ENCODE assay signal across 1 cellular context in the genomic region with DNA sequence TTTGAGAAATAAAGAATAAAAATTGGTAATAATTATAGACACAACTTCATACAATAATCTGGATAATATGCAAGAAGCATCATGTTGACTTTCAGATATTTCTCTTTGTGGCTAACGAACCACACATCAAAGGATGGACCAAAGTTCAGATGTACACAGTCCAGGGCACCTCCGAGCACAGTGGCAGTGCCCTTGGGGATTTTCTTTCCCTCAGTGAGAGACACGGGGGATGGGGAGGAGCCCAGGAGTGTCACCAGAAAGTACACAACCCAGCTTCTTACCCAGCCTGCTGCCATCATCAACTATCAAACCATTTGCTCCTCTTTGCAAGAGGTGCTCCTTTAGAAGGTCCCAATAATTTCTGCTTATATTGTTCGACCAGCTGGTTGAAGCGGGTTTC.
A peak's percentile ranks its signal among the peaks of the same experiment; 100 is the strongest.
TF ChIP-seq lines count a peak whose summit lies in the region.

No MANE protein-coding gene starts in this region.

TF ChIP-seq in HepG2, 621 proteins besides CTCF, POLR2A, EP300 and RAD21 (continued from another document and continues in another):
- peak; percentile 70; the same call in 1 of the 2 replicates for TF ChIP-seq FOXJ3 (CRISPR knock-in tag; IDR thresholded peaks at IDR 0.05; ENCODE audit: borderline replicate concordance)
- TF ChIP-seq DMAP1 (CRISPR knock-in tag; IDR thresholded peaks at IDR 0.05): no peak
- no peak for TF ChIP-seq U2AF2 (IDR thresholded peaks at IDR 0.05; ENCODE audit: low read depth, low read length)
- TF ChIP-seq ZFP36L2 (CRISPR knock-in tag; IDR thresholded peaks at IDR 0.05): no peak
- TF ChIP-seq MED1 (CRISPR knock-in tag; IDR thresholded peaks at IDR 0.05): peak; percentile 73
- peak; percentile 60 for TF ChIP-seq TEAD3 (CRISPR knock-in tag; optimal IDR thresholded peaks at IDR 0.05; ENCODE audit: borderline replicate concordance)
- peak; percentile 86 for TF ChIP-seq FOXO1 (CRISPR knock-in tag; IDR thresholded peaks at IDR 0.05)
- no peak for TF ChIP-seq ZSCAN12 (CRISPR knock-in tag; IDR thresholded peaks at IDR 0.05)
- TF ChIP-seq SP1 (IDR thresholded peaks at IDR 0.05): no peak
- no peak for TF ChIP-seq SP1 (CRISPR knock-in tag; IDR thresholded peaks at IDR 0.05)
- TF ChIP-seq ZNF552 (CRISPR knock-in tag; IDR thresholded peaks at IDR 0.05; ENCODE audit: borderline replicate concordance): no peak
- TF ChIP-seq ADNP (CRISPR knock-in tag; IDR thresholded peaks at IDR 0.05): no peak
- TF ChIP-seq, protein P1, sequence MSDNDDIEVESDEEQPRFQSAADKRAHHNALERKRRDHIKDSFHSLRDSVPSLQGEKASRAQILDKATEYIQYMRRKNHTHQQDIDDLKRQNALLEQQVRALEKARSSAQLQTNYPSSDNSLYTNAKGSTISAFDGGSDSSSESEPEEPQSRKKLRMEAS (IDR thresholded peaks at IDR 0.05): peak; percentile 36; the same call in 1 of the 2 replicates
- peak; percentile 91 for TF ChIP-seq FOXA3 (CRISPR knock-in tag; IDR thresholded peaks at IDR 0.05)
- no peak for TF ChIP-seq ZSCAN21 (CRISPR knock-in tag; IDR thresholded peaks at IDR 0.05; ENCODE audit: borderline replicate concordance)
- no peak for TF ChIP-seq PRMT3 (CRISPR knock-in tag; IDR thresholded peaks at IDR 0.05; ENCODE audit: borderline replicate concordance, low read depth)
- TF ChIP-seq, protein P2, sequence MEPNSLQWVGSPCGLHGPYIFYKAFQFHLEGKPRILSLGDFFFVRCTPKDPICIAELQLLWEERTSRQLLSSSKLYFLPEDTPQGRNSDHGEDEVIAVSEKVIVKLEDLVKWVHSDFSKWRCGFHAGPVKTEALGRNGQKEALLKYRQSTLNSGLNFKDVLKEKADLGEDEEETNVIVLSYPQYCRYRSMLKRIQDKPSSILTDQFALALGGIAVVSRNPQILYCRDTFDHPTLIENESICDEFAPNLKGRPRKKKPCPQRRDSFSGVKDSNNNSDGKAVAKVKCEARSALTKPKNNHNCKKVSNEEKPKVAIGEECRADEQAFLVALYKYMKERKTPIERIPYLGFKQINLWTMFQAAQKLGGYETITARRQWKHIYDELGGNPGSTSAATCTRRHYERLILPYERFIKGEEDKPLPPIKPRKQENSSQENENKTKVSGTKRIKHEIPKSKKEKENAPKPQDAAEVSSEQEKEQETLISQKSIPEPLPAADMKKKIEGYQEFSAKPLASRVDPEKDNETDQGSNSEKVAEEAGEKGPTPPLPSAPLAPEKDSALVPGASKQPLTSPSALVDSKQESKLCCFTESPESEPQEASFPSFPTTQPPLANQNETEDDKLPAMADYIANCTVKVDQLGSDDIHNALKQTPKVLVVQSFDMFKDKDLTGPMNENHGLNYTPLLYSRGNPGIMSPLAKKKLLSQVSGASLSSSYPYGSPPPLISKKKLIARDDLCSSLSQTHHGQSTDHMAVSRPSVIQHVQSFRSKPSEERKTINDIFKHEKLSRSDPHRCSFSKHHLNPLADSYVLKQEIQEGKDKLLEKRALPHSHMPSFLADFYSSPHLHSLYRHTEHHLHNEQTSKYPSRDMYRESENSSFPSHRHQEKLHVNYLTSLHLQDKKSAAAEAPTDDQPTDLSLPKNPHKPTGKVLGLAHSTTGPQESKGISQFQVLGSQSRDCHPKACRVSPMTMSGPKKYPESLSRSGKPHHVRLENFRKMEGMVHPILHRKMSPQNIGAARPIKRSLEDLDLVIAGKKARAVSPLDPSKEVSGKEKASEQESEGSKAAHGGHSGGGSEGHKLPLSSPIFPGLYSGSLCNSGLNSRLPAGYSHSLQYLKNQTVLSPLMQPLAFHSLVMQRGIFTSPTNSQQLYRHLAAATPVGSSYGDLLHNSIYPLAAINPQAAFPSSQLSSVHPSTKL (CRISPR knock-in tag; IDR thresholded peaks at IDR 0.05): peak; percentile 97
- TF ChIP-seq SIX4 (CRISPR knock-in tag; IDR thresholded peaks at IDR 0.05): 0 out of 2 replicates have a peak, but pooled peaks have one; percentile 27
- no peak for TF ChIP-seq SRSF9 (IDR thresholded peaks at IDR 0.05; ENCODE audit: borderline replicate concordance, insufficient read depth, low read depth, low read length, poor library complexity, severe bottlenecking)
- 0 out of 2 replicates have a peak, but pooled peaks have one; percentile 51 for TF ChIP-seq ZBTB20 (CRISPR knock-in tag; IDR thresholded peaks at IDR 0.05; ENCODE audit: borderline replicate concordance, low read depth)
- TF ChIP-seq, protein P3, sequence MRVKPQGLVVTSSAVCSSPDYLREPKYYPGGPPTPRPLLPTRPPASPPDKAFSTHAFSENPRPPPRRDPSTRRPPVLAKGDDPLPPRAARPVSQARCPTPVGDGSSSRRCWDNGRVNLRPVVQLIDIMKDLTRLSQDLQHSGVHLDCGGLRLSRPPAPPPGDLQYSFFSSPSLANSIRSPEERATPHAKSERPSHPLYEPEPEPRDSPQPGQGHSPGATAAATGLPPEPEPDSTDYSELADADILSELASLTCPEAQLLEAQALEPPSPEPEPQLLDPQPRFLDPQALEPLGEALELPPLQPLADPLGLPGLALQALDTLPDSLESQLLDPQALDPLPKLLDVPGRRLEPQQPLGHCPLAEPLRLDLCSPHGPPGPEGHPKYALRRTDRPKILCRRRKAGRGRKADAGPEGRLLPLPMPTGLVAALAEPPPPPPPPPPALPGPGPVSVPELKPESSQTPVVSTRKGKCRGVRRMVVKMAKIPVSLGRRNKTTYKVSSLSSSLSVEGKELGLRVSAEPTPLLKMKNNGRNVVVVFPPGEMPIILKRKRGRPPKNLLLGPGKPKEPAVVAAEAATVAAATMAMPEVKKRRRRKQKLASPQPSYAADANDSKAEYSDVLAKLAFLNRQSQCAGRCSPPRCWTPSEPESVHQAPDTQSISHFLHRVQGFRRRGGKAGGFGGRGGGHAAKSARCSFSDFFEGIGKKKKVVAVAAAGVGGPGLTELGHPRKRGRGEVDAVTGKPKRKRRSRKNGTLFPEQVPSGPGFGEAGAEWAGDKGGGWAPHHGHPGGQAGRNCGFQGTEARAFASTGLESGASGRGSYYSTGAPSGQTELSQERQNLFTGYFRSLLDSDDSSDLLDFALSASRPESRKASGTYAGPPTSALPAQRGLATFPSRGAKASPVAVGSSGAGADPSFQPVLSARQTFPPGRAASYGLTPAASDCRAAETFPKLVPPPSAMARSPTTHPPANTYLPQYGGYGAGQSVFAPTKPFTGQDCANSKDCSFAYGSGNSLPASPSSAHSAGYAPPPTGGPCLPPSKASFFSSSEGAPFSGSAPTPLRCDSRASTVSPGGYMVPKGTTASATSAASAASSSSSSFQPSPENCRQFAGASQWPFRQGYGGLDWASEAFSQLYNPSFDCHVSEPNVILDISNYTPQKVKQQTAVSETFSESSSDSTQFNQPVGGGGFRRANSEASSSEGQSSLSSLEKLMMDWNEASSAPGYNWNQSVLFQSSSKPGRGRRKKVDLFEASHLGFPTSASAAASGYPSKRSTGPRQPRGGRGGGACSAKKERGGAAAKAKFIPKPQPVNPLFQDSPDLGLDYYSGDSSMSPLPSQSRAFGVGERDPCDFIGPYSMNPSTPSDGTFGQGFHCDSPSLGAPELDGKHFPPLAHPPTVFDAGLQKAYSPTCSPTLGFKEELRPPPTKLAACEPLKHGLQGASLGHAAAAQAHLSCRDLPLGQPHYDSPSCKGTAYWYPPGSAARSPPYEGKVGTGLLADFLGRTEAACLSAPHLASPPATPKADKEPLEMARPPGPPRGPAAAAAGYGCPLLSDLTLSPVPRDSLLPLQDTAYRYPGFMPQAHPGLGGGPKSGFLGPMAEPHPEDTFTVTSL (CRISPR knock-in tag; IDR thresholded peaks at IDR 0.05; ENCODE audit: borderline replicate concordance): peak; percentile 92
- peak; percentile 51; the same call in 1 of the 2 replicates for TF ChIP-seq ZNF430 (CRISPR knock-in tag; IDR thresholded peaks at IDR 0.05)
- no peak for TF ChIP-seq ZNF614 (CRISPR knock-in tag; IDR thresholded peaks at IDR 0.05; ENCODE audit: borderline replicate concordance)
- no peak for TF ChIP-seq ZNF775 (CRISPR knock-in tag; IDR thresholded peaks at IDR 0.05; ENCODE audit: borderline replicate concordance)
- no peak for TF ChIP-seq GABPB1 (CRISPR knock-in tag; IDR thresholded peaks at IDR 0.05)
- peak; percentile 21; the same call in 1 of the 2 replicates for TF ChIP-seq ZNF816 (CRISPR knock-in tag; IDR thresholded peaks at IDR 0.05; ENCODE audit: borderline replicate concordance)
- TF ChIP-seq KMT2B (CRISPR knock-in tag; IDR thresholded peaks at IDR 0.05): no peak
- 0 out of 2 replicates have a peak, but pooled peaks have one; percentile 19 for TF ChIP-seq FOXA1 (IDR thresholded peaks at IDR 0.05)
- TF ChIP-seq FOXA1 (CRISPR knock-in tag; IDR thresholded peaks at IDR 0.05): peak; percentile 83
- TF ChIP-seq KMT2A (CRISPR knock-in tag; IDR thresholded peaks at IDR 0.05): no peak
- no peak for TF ChIP-seq PHF21A (CRISPR knock-in tag; IDR thresholded peaks at IDR 0.05)
- peak; percentile 58; the same call in 1 of the 2 replicates for TF ChIP-seq KDM1A (CRISPR knock-in tag; IDR thresholded peaks at IDR 0.05)
- TF ChIP-seq GATA4 (IDR thresholded peaks at IDR 0.05; ENCODE audit: borderline replicate concordance, low read depth): no peak
- no peak for TF ChIP-seq PHF20 (CRISPR knock-in tag; IDR thresholded peaks at IDR 0.05)
- no peak for TF ChIP-seq ZNF556 (CRISPR knock-in tag; IDR thresholded peaks at IDR 0.05; ENCODE audit: borderline replicate concordance)
- peak; percentile 61; the same call in 1 of the 2 replicates for TF ChIP-seq NR2F2 (IDR thresholded peaks at IDR 0.05; ENCODE audit: borderline replicate concordance, low read depth)
- no peak for TF ChIP-seq TAF1 (CRISPR knock-in tag; IDR thresholded peaks at IDR 0.05)
- no peak for TF ChIP-seq TBL1XR1 (IDR thresholded peaks at IDR 0.05; ENCODE audit: borderline replicate concordance, low read length, partially characterized antibody)
- TF ChIP-seq, protein P4, sequence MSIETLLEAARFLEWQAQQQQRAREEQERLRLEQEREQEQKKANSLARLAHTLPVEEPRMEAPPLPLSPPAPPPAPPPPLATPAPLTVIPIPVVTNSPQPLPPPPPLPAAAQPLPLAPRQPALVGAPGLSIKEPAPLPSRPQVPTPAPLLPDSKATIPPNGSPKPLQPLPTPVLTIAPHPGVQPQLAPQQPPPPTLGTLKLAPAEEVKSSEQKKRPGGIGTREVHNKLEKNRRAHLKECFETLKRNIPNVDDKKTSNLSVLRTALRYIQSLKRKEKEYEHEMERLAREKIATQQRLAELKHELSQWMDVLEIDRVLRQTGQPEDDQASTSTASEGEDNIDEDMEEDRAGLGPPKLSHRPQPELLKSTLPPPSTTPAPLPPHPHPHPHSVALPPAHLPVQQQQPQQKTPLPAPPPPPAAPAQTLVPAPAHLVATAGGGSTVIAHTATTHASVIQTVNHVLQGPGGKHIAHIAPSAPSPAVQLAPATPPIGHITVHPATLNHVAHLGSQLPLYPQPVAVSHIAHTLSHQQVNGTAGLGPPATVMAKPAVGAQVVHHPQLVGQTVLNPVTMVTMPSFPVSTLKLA (IDR thresholded peaks at IDR 0.05): no peak
- TF ChIP-seq IRX3 (CRISPR knock-in tag; IDR thresholded peaks at IDR 0.05; ENCODE audit: borderline replicate concordance, low read depth): no peak
- no peak for TF ChIP-seq POLR2AphosphoS2 (IDR thresholded peaks at IDR 0.05; ENCODE audit: low read depth, low read length)
- TF ChIP-seq CAMTA2 (CRISPR knock-in tag; IDR thresholded peaks at IDR 0.05; ENCODE audit: borderline replicate concordance): no peak
- peak; percentile 81 for TF ChIP-seq SOX5 (CRISPR knock-in tag; IDR thresholded peaks at IDR 0.05; ENCODE audit: borderline replicate concordance)
- 0 out of 2 replicates have a peak, but pooled peaks have one; percentile 47 for TF ChIP-seq GATAD1 (CRISPR knock-in tag; IDR thresholded peaks at IDR 0.05)
- no peak for TF ChIP-seq PCBP1 (IDR thresholded peaks at IDR 0.05; ENCODE audit: borderline replicate concordance, low read depth, low read length)
- no peak for TF ChIP-seq ZNF296 (CRISPR knock-in tag; conservative IDR thresholded peaks at IDR 0.05)
- no peak for TF ChIP-seq ZNF441 (CRISPR knock-in tag; IDR thresholded peaks at IDR 0.05; ENCODE audit: borderline replicate concordance)
- no peak for TF ChIP-seq PHF5A (CRISPR knock-in tag; IDR thresholded peaks at IDR 0.05; ENCODE audit: low read depth, unreplicated experiment)
- TF ChIP-seq, protein P5, sequence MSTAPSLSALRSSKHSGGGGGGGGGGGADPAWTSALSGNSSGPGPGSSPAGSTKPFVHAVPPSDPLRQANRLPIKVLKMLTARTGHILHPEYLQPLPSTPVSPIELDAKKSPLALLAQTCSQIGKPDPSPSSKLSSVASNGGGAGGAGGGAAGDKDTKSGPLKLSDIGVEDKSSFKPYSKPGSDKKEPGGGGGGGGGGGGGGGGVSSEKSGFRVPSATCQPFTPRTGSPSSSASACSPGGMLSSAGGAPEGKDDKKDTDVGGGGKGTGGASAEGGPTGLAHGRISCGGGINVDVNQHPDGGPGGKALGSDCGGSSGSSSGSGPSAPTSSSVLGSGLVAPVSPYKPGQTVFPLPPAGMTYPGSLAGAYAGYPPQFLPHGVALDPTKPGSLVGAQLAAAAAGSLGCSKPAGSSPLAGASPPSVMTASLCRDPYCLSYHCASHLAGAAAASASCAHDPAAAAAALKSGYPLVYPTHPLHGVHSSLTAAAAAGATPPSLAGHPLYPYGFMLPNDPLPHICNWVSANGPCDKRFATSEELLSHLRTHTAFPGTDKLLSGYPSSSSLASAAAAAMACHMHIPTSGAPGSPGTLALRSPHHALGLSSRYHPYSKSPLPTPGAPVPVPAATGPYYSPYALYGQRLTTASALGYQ (CRISPR knock-in tag; IDR thresholded peaks at IDR 0.05): no peak
- TF ChIP-seq, protein P6, sequence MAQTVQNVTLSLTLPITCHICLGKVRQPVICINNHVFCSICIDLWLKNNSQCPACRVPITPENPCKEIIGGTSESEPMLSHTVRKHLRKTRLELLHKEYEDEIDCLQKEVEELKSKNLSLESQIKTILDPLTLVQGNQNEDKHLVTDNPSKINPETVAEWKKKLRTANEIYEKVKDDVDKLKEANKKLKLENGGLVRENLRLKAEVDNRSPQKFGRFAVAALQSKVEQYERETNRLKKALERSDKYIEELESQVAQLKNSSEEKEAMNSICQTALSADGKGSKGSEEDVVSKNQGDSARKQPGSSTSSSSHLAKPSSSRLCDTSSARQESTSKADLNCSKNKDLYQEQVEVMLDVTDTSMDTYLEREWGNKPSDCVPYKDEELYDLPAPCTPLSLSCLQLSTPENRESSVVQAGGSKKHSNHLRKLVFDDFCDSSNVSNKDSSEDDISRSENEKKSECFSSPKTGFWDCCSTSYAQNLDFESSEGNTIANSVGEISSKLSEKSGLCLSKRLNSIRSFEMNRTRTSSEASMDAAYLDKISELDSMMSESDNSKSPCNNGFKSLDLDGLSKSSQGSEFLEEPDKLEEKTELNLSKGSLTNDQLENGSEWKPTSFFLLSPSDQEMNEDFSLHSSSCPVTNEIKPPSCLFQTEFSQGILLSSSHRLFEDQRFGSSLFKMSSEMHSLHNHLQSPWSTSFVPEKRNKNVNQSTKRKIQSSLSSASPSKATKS (CRISPR knock-in tag; IDR thresholded peaks at IDR 0.05): no peak
- peak; percentile 71; the same call in 1 of the 2 replicates for TF ChIP-seq DPF2 (CRISPR knock-in tag; IDR thresholded peaks at IDR 0.05; ENCODE audit: borderline replicate concordance, low read depth)
- no peak for TF ChIP-seq KLF6 (CRISPR knock-in tag; IDR thresholded peaks at IDR 0.05)
- no peak for TF ChIP-seq ZNF256 (CRISPR knock-in tag; conservative IDR thresholded peaks at IDR 0.05)
- no peak for TF ChIP-seq HHEX (CRISPR knock-in tag; IDR thresholded peaks at IDR 0.05)
- no peak for TF ChIP-seq ZSCAN30 (CRISPR knock-in tag; IDR thresholded peaks at IDR 0.05)
